8 cellular contexts compared by ENCODE assay signal in the genomic region with DNA sequence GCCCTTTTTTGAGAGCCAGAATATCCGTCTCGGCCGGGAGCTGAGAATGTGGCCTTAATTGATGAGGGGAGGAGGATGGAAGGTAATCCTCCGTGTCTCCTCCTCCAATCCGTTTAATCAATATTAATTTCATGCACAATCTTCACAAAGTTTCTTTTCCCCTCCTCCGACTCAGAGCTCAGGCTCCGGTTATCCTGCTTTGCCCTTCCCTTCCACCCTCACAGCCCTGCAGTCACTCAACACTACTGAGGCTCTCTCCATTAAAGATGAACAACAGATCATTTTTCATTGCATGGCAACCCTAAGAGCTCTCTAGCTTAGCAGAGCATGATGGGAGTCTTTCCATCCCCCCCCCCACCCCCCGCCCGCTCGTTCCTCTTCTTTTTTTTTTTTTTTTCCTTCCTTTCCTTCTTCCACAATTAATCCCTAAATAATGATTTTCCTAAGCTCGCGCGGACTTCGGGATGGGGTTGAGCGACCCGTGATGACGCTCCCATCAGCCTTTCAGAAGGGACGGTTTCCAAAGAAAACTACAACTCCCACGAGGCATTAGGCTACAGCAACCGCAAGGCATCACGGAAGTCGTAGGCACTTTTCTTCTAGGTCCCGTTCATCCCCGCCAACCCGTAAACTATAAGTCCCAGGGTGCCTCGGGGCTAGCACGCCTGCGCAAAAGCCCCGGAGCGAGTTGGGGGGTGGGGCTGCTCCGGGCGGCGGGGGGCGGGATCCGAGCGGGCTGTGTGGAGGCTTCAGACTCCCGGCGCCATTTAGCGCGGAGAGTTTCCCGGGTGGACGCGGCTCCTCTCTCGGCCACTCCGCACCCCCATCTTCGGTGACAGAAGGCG. TPM values are rescaled to one million over a fixed set of nuclear protein-coding genes. Genes with fewer than 3 reads are reported as not detected.
DNase-seq lines count a peak whose midpoint lies in the region; ATAC-seq, FAIRE-seq and TF ChIP-seq lines count a peak whose summit lies in the region.

A gene (plus strand): TSS at position 752 of the 845 bp plus-strand sequence. CDS start 987 bp downstream, outside the sequence.

- H3K4me3 ChIP-seq in AG04449 (ENCODE audit: low read depth, low read length), result peak within 1 kb of the TSS; percentile 85
- H3K4me3 ChIP-seq in WI38 (ENCODE audit: low read depth, low read length), result peak within 1 kb of the TSS; percentile 83
- peak within 1 kb of the TSS; percentile 85 for H3K4me3 ChIP-seq in bronchial epithelial cell (ENCODE audit: low read depth, low read length)

- TF ChIP-seq CTCF in AG04449 (IDR thresholded peaks at IDR 0.05; ENCODE audit: insufficient read depth, low read length, missing control alignments), result no peak
- no peak for TF ChIP-seq CTCF in WI38 (IDR thresholded peaks at IDR 0.05; ENCODE audit: low read depth, low read length)
- no peak for TF ChIP-seq CTCF in bronchial epithelial cell (IDR thresholded peaks at IDR 0.05; ENCODE audit: insufficient read depth, low read length, severe bottlenecking)

- no peaks in the 10 kb centered on the region for H3K27me3 ChIP-seq in bronchial epithelial cell (ENCODE audit: control insufficient read depth, insufficient read depth, low read length)

- FAIRE-seq in bronchial epithelial cell (lab: Jason Lieb, UNC), result no peak

- POLR2A ChIA-PET in AG04449 (lab: Yijun Ruan, JAX), result interaction anchor here (0.9 to 2.9 kb wide), 4 partner anchors 110 to 238 kb away, joined by 3 to 11 read pairs (median 5); no protein-coding TSS in a partner anchor

- DNase-seq in AG04449 (ENCODE audit: low read depth, low spot score), result peak; percentile 98
- DNase-seq in NCI-H2227 treated with DMSO at 0.1 percent for 48 hours (lab: John Stamatoyannopoulos, UW), result peak; percentile 82
- DNase-seq in bronchial epithelial cell (ENCODE audit: low read depth), result peak; percentile 98
- peak; percentile 96 for DNase-seq in iPS-NIHi7 (ENCODE audit: extremely low spot score)
- peak; percentile 96 for DNase-seq in smooth muscle cell of the brain vasculature (ENCODE audit: low read depth, low spot score)

- H3K36me3 ChIP-seq in bronchial epithelial cell (ENCODE audit: control insufficient read depth, insufficient read depth, low read length), result no peaks in the 10 kb centered on the region

- peak; percentile 63 for ATAC-seq in GM18907 (IDR thresholded peaks at IDR 0.05; ENCODE audit: unreplicated experiment)
- ATAC-seq in HG03159 (IDR thresholded peaks at IDR 0.05; ENCODE audit: unreplicated experiment), result peak; percentile 58

- CTCF ChIA-PET in AG04449 (lab: Yijun Ruan, JAX), result interaction anchor here (0.6 to 6.9 kb wide), 61 partner anchors 8 to 344 kb away, joined by 3 to 202 read pairs (median 5); a partner anchor contains a TSS

RNA-seq across cellular contexts. Expression of the gene that starts here (rescaled TPM):
- 57.7 and 101 TPM in 2 replicates for total RNA-seq in bronchial epithelial cell

Comparison
In these comparisons a context has a peak if more than half of its experiments do, and no peak if none do; other contexts are left out.
1. Peak in every context shown above with its lines: DNase-seq, ATAC-seq and H3K4me3 ChIP-seq.